ENCODE assay signal across 1 cellular context in genomic region chr9:93159601-93160418, GRCh38.
TF ChIP-seq lines count a peak whose summit lies in the region.

No MANE protein-coding gene starts in this region.

TF ChIP-seq in HepG2, 621 proteins besides CTCF, POLR2A, EP300 and RAD21 (continued from another document and continues in another):
- TF ChIP-seq, protein P1, sequence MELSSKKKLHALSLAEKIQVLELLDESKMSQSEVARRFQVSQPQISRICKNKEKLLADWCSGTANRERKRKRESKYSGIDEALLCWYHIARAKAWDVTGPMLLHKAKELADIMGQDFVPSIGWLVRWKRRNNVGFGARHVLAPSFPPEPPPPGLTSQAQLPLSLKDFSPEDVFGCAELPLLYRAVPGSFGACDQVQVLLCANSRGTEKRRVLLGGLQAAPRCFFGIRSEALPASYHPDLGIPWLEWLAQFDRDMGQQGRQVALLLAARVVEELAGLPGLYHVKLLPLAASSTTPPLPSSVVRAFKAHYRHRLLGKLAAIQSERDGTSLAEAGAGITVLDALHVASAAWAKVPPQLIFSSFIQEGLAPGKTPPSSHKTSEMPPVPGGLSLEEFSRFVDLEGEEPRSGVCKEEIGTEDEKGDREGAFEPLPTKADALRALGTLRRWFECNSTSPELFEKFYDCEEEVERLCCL (CRISPR knock-in tag; IDR thresholded peaks at IDR 0.05; ENCODE audit: borderline replicate concordance), result no peak
- peak; percentile 57; the same call in 1 of the 2 replicates for TF ChIP-seq ZNF768 (CRISPR knock-in tag; IDR thresholded peaks at IDR 0.05)
- TF ChIP-seq, protein P2, sequence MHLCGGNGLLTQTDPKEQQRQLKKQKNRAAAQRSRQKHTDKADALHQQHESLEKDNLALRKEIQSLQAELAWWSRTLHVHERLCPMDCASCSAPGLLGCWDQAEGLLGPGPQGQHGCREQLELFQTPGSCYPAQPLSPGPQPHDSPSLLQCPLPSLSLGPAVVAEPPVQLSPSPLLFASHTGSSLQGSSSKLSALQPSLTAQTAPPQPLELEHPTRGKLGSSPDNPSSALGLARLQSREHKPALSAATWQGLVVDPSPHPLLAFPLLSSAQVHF (CRISPR knock-in tag; IDR thresholded peaks at IDR 0.05), result no peak
- no peak for TF ChIP-seq E2F2 (CRISPR knock-in tag; IDR thresholded peaks at IDR 0.05; ENCODE audit: borderline replicate concordance)
- TF ChIP-seq STAT5B (CRISPR knock-in tag; IDR thresholded peaks at IDR 0.05), result no peak
- TF ChIP-seq NR3C1 (CRISPR knock-in tag; IDR thresholded peaks at IDR 0.05), result no peak
- TF ChIP-seq FOXJ3 (CRISPR knock-in tag; IDR thresholded peaks at IDR 0.05; ENCODE audit: borderline replicate concordance), result no peak
- TF ChIP-seq ZSCAN25 (CRISPR knock-in tag; IDR thresholded peaks at IDR 0.05), result 0 out of 2 replicates have a peak, but pooled peaks have one; percentile 38
- TF ChIP-seq, protein P3, sequence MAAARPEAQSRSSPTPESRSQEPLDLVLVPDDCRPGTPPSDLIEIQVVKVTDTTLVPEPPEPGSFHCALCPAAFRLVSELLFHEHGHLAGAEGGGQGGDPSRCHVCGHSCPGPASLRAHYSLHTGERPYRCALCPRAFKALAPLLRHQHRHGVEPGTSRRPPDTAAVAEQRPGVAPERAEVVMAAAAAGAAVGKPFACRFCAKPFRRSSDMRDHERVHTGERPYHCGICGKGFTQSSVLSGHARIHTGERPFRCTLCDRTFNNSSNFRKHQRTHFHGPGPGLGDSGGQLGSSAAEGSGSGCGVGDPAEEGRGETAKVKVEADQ (CRISPR knock-in tag; IDR thresholded peaks at IDR 0.05; ENCODE audit: borderline replicate concordance), result 0 out of 2 replicates have a peak, but pooled peaks have one; percentile 43
- TF ChIP-seq ZNF205 (CRISPR knock-in tag; IDR thresholded peaks at IDR 0.05), result no peak
- no peak for TF ChIP-seq SETDB1 (CRISPR knock-in tag; IDR thresholded peaks at IDR 0.05; ENCODE audit: borderline replicate concordance)
- TF ChIP-seq ZNF710 (CRISPR knock-in tag; IDR thresholded peaks at IDR 0.05; ENCODE audit: borderline replicate concordance), result no peak
- peak; percentile 69 for TF ChIP-seq ZFX (CRISPR knock-in tag; IDR thresholded peaks at IDR 0.05; ENCODE audit: low read depth)
- TF ChIP-seq, protein P4, sequence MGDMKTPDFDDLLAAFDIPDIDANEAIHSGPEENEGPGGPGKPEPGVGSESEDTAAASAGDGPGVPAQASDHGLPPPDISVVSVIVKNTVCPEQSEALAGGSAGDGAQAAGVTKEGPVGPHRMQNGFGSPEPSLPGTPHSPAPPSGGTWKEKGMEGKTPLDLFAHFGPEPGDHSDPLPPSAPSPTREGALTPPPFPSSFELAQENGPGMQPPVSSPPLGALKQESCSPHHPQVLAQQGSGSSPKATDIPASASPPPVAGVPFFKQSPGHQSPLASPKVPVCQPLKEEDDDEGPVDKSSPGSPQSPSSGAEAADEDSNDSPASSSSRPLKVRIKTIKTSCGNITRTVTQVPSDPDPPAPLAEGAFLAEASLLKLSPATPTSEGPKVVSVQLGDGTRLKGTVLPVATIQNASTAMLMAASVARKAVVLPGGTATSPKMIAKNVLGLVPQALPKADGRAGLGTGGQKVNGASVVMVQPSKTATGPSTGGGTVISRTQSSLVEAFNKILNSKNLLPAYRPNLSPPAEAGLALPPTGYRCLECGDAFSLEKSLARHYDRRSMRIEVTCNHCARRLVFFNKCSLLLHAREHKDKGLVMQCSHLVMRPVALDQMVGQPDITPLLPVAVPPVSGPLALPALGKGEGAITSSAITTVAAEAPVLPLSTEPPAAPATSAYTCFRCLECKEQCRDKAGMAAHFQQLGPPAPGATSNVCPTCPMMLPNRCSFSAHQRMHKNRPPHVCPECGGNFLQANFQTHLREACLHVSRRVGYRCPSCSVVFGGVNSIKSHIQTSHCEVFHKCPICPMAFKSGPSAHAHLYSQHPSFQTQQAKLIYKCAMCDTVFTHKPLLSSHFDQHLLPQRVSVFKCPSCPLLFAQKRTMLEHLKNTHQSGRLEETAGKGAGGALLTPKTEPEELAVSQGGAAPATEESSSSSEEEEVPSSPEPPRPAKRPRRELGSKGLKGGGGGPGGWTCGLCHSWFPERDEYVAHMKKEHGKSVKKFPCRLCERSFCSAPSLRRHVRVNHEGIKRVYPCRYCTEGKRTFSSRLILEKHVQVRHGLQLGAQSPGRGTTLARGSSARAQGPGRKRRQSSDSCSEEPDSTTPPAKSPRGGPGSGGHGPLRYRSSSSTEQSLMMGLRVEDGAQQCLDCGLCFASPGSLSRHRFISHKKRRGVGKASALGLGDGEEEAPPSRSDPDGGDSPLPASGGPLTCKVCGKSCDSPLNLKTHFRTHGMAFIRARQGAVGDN (CRISPR knock-in tag; IDR thresholded peaks at IDR 0.05), result peak; percentile 82
- 0 out of 2 replicates have a peak, but pooled peaks have one; percentile 11 for TF ChIP-seq ZKSCAN1 (IDR thresholded peaks at IDR 0.05; ENCODE audit: low read length)
- TF ChIP-seq ARHGAP35 (CRISPR knock-in tag; IDR thresholded peaks at IDR 0.05; ENCODE audit: borderline replicate concordance), result no peak
- 0 out of 2 replicates have a peak, but pooled peaks have one; percentile 12 for TF ChIP-seq BCL6 (CRISPR knock-in tag; IDR thresholded peaks at IDR 0.05)
- TF ChIP-seq ZNF644 (CRISPR knock-in tag; IDR thresholded peaks at IDR 0.05; ENCODE audit: low read depth), result no peak
- 0 out of 2 replicates have a peak, but pooled peaks have one; percentile 37 for TF ChIP-seq REPIN1 (CRISPR knock-in tag; IDR thresholded peaks at IDR 0.05; ENCODE audit: borderline replicate concordance, low read depth)
- no peak for TF ChIP-seq ZNF678 (CRISPR knock-in tag; IDR thresholded peaks at IDR 0.05)
- TF ChIP-seq SMC3 (IDR thresholded peaks at IDR 0.05; ENCODE audit: low read length), result peak; percentile 66; the same call in 1 of the 2 replicates
- peak; percentile 68; the same call in 1 of the 2 replicates for TF ChIP-seq SMAD3 (CRISPR knock-in tag; IDR thresholded peaks at IDR 0.05)
- no peak for TF ChIP-seq ZSCAN5A (CRISPR knock-in tag; IDR thresholded peaks at IDR 0.05; ENCODE audit: borderline replicate concordance)
- no peak for TF ChIP-seq DMAP1 (CRISPR knock-in tag; IDR thresholded peaks at IDR 0.05)
- TF ChIP-seq PRPF4 (IDR thresholded peaks at IDR 0.05; ENCODE audit: low read depth, low read length, poor library complexity, severe bottlenecking), result peak; percentile 9
- no peak for TF ChIP-seq ZNF160 (CRISPR knock-in tag; IDR thresholded peaks at IDR 0.05)
- TF ChIP-seq GMEB1 (CRISPR knock-in tag; IDR thresholded peaks at IDR 0.05; ENCODE audit: borderline replicate concordance), result no peak
- TF ChIP-seq ZFP36L1 (CRISPR knock-in tag; IDR thresholded peaks at IDR 0.05), result no peak
- no peak for TF ChIP-seq SIN3B (IDR thresholded peaks at IDR 0.05; ENCODE audit: low read length)
- no peak for TF ChIP-seq NFE2L2 (IDR thresholded peaks at IDR 0.05; ENCODE audit: low read length)
- no peak for TF ChIP-seq FLYWCH1 (CRISPR knock-in tag; IDR thresholded peaks at IDR 0.05)
- peak; percentile 68 for TF ChIP-seq TEAD3 (CRISPR knock-in tag; optimal IDR thresholded peaks at IDR 0.05; ENCODE audit: borderline replicate concordance)
- TF ChIP-seq KAT7 (CRISPR knock-in tag; IDR thresholded peaks at IDR 0.05; ENCODE audit: borderline replicate concordance), result peak; percentile 35; the same call in 1 of the 2 replicates
- TF ChIP-seq ZSCAN31 (CRISPR knock-in tag; IDR thresholded peaks at IDR 0.05; ENCODE audit: low read depth), result no peak
- TF ChIP-seq, protein P5, sequence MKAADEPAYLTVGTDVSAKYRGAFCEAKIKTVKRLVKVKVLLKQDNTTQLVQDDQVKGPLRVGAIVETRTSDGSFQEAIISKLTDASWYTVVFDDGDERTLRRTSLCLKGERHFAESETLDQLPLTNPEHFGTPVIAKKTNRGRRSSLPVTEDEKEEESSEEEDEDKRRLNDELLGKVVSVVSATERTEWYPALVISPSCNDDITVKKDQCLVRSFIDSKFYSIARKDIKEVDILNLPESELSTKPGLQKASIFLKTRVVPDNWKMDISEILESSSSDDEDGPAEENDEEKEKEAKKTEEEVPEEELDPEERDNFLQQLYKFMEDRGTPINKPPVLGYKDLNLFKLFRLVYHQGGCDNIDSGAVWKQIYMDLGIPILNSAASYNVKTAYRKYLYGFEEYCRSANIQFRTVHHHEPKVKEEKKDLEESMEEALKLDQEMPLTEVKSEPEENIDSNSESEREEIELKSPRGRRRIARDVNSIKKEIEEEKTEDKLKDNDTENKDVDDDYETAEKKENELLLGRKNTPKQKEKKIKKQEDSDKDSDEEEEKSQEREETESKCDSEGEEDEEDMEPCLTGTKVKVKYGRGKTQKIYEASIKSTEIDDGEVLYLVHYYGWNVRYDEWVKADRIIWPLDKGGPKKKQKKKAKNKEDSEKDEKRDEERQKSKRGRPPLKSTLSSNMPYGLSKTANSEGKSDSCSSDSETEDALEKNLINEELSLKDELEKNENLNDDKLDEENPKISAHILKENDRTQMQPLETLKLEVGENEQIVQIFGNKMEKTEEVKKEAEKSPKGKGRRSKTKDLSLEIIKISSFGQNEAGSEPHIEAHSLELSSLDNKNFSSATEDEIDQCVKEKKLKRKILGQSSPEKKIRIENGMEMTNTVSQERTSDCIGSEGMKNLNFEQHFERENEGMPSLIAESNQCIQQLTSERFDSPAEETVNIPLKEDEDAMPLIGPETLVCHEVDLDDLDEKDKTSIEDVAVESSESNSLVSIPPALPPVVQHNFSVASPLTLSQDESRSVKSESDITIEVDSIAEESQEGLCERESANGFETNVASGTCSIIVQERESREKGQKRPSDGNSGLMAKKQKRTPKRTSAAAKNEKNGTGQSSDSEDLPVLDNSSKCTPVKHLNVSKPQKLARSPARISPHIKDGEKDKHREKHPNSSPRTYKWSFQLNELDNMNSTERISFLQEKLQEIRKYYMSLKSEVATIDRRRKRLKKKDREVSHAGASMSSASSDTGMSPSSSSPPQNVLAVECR (CRISPR knock-in tag; IDR thresholded peaks at IDR 0.05; ENCODE audit: borderline replicate concordance), result peak; percentile 28; the same call in 1 of the 2 replicates
- TF ChIP-seq ZNF564 (CRISPR knock-in tag; IDR thresholded peaks at IDR 0.05), result no peak
- TF ChIP-seq ADNP (CRISPR knock-in tag; IDR thresholded peaks at IDR 0.05), result no peak
- no peak for TF ChIP-seq TCF12 (IDR thresholded peaks at IDR 0.05)
- no peak for TF ChIP-seq TCF12 (CRISPR knock-in tag; IDR thresholded peaks at IDR 0.05)
- TF ChIP-seq KLF13 (CRISPR knock-in tag; IDR thresholded peaks at IDR 0.05), result no peak
- no peak for TF ChIP-seq KLF9 (CRISPR knock-in tag; IDR thresholded peaks at IDR 0.05; ENCODE audit: low read depth)
